7 cellular contexts compared by ENCODE assay signal in genomic region chr6:49462599-49462926, GRCh38. TPM values are rescaled to one million over a fixed set of nuclear protein-coding genes. Genes with fewer than 3 reads are reported as not detected.
DNase-seq lines count a peak whose midpoint lies in the region; ATAC-seq and TF ChIP-seq lines count a peak whose summit lies in the region.

No MANE protein-coding gene starts in this region.

- H3K4me3 ChIP-seq in SK-N-MC: peak overlapping the region; percentile 95
- peak overlapping the region; percentile 97 for H3K4me3 ChIP-seq in fibroblast of pulmonary artery (replicated peaks; ENCODE audit: low read depth, low read length)
- H3K4me3 ChIP-seq in psoas muscle: peak overlapping the region; percentile 94

- WGBS in psoas muscle, 3 donors: 1% methylated on average over 7 of the region's 7 CpGs

- no peaks in the 10 kb centered on the region for H3K9me3 ChIP-seq in SK-N-MC (ENCODE audit: low read depth, low read length)
- no peaks in the 10 kb centered on the region for H3K9me3 ChIP-seq in psoas muscle

- no peaks in the 10 kb centered on the region for H3K27me3 ChIP-seq in psoas muscle (ENCODE audit: insufficient read depth in 3 of 3, low read length in 2 of 3)

- DNase-seq in SK-N-MC (ENCODE audit: low read depth, low spot score): no peak
- DNase-seq in fibroblast of pulmonary artery (ENCODE audit: low read depth): no peak
- no peak for DNase-seq in psoas muscle
- DNase-seq in inferior parietal cortex (ENCODE audit: extremely low spot score): no peak

- H3K9ac ChIP-seq in SK-N-MC (ENCODE audit: insufficient read length): peak overlapping the region; percentile 92

- intact Hi-C loops in psoas muscle (cut with DNase I): no loop called here

- peaks cover 30% of the 10 kb centered on the region for H3K4me1 ChIP-seq in psoas muscle

- peaks cover 11% of the 10 kb centered on the region for H3K36me3 ChIP-seq in SK-N-MC (ENCODE audit: insufficient read depth, low read length)
- peaks cover 0 to 18% of the 10 kb centered on the region in 2 donors for H3K36me3 ChIP-seq in psoas muscle (ENCODE audit: insufficient read depth in 1 of 2, low read depth in 1 of 2)

- H3K27ac ChIP-seq in SK-N-MC (no peak overlapping the region), psoas muscle (peak overlapping the region; percentile 94)

- peak; percentile 12 for ATAC-seq in GM18907 (IDR thresholded peaks at IDR 0.05; ENCODE audit: unreplicated experiment)
- peak; percentile 3 for ATAC-seq in HG02763 (IDR thresholded peaks at IDR 0.05; ENCODE audit: unreplicated experiment)
- peak in 2 of 4 donors; percentile 25 to 61 for ATAC-seq in psoas muscle
- ATAC-seq in GM18858 (IDR thresholded peaks at IDR 0.05; ENCODE audit: unreplicated experiment): no peak

- TF ChIP-seq CTCF in fibroblast of pulmonary artery (IDR thresholded peaks at IDR 0.05; ENCODE audit: low read length, missing control alignments) (no peak), psoas muscle (IDR thresholded peaks at IDR 0.05) (no peak)

RNA-seq across cellular contexts. Expression of gene MMUT, which starts 0.5 kb away (rescaled TPM):
- 10 to 100 TPM; 22.1 to 24.5 (median 22.2) TPM for total RNA-seq in psoas muscle
- polyA plus RNA-seq in psoas muscle: 10 to 100 TPM; 13.1 to 20.4 (median 13.7) TPM

RNA-seq across cellular contexts. Expression of gene CENPQ, which starts 0.6 kb away (rescaled TPM):
- total RNA-seq in psoas muscle: 1 to 10 TPM; 1.9 to 3.8 (median 2.1) TPM
- polyA plus RNA-seq in psoas muscle: 1 to 10 TPM; 3.5 to 5.5 (median 4.0) TPM

RNA-seq across cellular contexts. Expression of gene GLYATL3, which starts 37.2 kb away (rescaled TPM):
- total RNA-seq in psoas muscle: not detected
- polyA plus RNA-seq in psoas muscle: not detected
